1 cellular context compared by ENCODE assay signal in the genomic region with DNA sequence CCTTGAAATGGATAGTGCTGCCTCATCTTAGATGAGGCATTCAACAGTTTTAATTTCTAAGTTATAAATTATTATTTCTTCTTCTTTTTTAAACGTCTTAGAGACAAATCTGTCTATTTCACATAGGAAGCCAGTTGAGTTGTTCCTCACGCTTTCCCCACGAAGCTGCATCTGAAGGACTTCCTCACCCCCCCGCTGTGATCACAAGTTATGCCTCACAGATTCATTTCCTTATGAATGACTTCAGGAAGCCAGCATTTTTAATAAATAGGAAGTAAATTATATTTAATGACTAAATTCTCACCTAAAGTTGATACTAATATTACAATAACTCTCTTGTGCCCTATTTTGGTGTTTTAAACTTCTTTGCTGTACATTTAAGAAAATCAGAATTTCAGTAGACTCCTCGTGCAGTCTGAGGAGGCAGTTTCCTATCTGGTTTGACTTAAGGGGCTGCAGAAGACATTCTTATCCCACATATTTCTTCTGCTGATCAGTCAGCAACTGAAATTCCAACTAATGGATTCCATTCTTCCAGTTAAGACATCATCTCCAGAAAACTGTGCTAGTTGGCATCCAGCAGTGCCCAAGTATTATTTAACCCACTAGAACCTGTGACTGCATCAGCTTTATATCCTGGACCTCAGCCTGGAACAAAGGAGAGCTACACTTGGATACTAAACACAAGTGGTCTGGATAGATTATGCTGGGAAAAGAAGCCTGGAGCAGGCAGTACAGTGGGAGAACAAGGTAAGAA.
TF ChIP-seq lines count a peak whose summit lies in the region.

No MANE protein-coding gene starts in this region.

TF ChIP-seq in SK-N-SH treated with all-trans-retinoic acid at 6 μM for 48 hours, 23 proteins besides CTCF, POLR2A, EP300 and RAD21 (continued from another document):
- TF ChIP-seq, protein P1, sequence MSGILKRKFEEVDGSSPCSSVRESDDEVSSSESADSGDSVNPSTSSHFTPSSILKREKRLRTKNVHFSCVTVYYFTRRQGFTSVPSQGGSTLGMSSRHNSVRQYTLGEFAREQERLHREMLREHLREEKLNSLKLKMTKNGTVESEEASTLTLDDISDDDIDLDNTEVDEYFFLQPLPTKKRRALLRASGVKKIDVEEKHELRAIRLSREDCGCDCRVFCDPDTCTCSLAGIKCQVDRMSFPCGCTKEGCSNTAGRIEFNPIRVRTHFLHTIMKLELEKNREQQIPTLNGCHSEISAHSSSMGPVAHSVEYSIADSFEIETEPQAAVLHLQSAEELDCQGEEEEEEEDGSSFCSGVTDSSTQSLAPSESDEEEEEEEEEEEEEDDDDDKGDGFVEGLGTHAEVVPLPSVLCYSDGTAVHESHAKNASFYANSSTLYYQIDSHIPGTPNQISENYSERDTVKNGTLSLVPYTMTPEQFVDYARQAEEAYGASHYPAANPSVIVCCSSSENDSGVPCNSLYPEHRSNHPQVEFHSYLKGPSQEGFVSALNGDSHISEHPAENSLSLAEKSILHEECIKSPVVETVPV (CRISPR knock-in tag; IDR thresholded peaks at IDR 0.05), result no peak
- TF ChIP-seq ZNF565 (CRISPR knock-in tag; conservative IDR thresholded peaks at IDR 0.05; ENCODE audit: low read depth), result no peak
- no peak for TF ChIP-seq OSR1 (CRISPR knock-in tag; IDR thresholded peaks at IDR 0.05)
- no peak for TF ChIP-seq ZNF8 (CRISPR knock-in tag; IDR thresholded peaks at IDR 0.05)
- TF ChIP-seq ISL1 (CRISPR knock-in tag; IDR thresholded peaks at IDR 0.05), result no peak
- no peak for TF ChIP-seq SNAI2 (CRISPR knock-in tag; IDR thresholded peaks at IDR 0.05)
- TF ChIP-seq TCF4 (CRISPR knock-in tag; IDR thresholded peaks at IDR 0.05; ENCODE audit: borderline replicate concordance), result no peak
- no peak for TF ChIP-seq ARNTL (CRISPR knock-in tag; IDR thresholded peaks at IDR 0.05; ENCODE audit: borderline replicate concordance, low read depth)
- no peak for TF ChIP-seq ZFP30 (CRISPR knock-in tag; IDR thresholded peaks at IDR 0.05)
TF ChIP-seq in SK-N-SH treated with all-trans-retinoic acid at 6 μM for 48 hours: peak in this region for 0.
